In genomic region chr9:79362100-79363081, GRCh38 we compare ENCODE assay signal across 13 cellular contexts.
DNase-seq lines count a peak whose midpoint lies in the region; ATAC-seq and TF ChIP-seq lines count a peak whose summit lies in the region.
"Had no signal": no experiment of that assay in that cellular context is flagged by ENCODE, and none has a peak within 500 bp of the region (broad histone marks: within the 10 kb centered on the region; RNA-seq: fewer than 3 reads in every experiment).

No MANE protein-coding gene starts in this region.

- H3K9me3 Mint-ChIP-seq in chondrocyte (ENCODE audit: low read depth) = no peaks in the 10 kb centered on the region
- H3K9me3 Mint-ChIP-seq in activated T-cell treated with anti-CD3 and anti-CD28 coated beads, Interleukin-2, amount 50 U/mL, for 72 hours = no peaks in the 10 kb centered on the region
- H3K9me3 Mint-ChIP-seq: stimulated activated memory B cell treated with anti-CD40 and anti-IgM and Interleukin-4, amounts not matched to agents 10 μg/mL and 1 μg/mL and 100 μg/mL, for 72 hours had no signal

- H3K4me3 Mint-ChIP-seq in chondrocyte (ENCODE audit: unreplicated experiment) = no peak overlapping the region
- no peak overlapping the region for H3K4me3 Mint-ChIP-seq in activated T-cell treated with anti-CD3 and anti-CD28 coated beads, Interleukin-2, amount 50 U/mL, for 72 hours
- H3K4me3 Mint-ChIP-seq: stimulated activated memory B cell treated with anti-CD40 and anti-IgM and Interleukin-4, amounts not matched to agents 10 μg/mL and 1 μg/mL and 100 μg/mL, for 72 hours had no signal

- no peak for ATAC-seq in activated T-cell treated with anti-CD3 and anti-CD28 coated beads, Interleukin-2, amount 50 U/mL, for 72 hours (replicated peaks in 1 of 2)
- ATAC-seq in GM19397 (IDR thresholded peaks at IDR 0.05; ENCODE audit: unreplicated experiment) = no peak
- ATAC-seq: stimulated activated memory B cell treated with anti-CD40 and anti-IgM and Interleukin-4, amounts not matched to agents 10 μg/mL and 1 μg/mL and 100 μg/mL, for 72 hours had no signal

- TF ChIP-seq CTCF in chondrocyte (IDR thresholded peaks at IDR 0.05) = no peak

- peaks cover 30% of the 10 kb centered on the region for H3K4me1 Mint-ChIP-seq in chondrocyte (ENCODE audit: low read depth)
- peaks cover 8% of the 10 kb centered on the region for H3K4me1 Mint-ChIP-seq in activated T-cell treated with anti-CD3 and anti-CD28 coated beads, Interleukin-2, amount 50 U/mL, for 72 hours (ENCODE audit: low read depth)
- H3K4me1 Mint-ChIP-seq: stimulated activated memory B cell treated with anti-CD40 and anti-IgM and Interleukin-4, amounts not matched to agents 10 μg/mL and 1 μg/mL and 100 μg/mL, for 72 hours had no signal

- CTCF ChIA-PET in HEK293T (lab: Yijun Ruan, JAX) = interaction anchor here (0.9 kb wide), 1 partner anchor 27 kb away, joined by 3 read pairs; no protein-coding TSS in a partner anchor

- H3K27ac Mint-ChIP-seq in chondrocyte (ENCODE audit: unreplicated experiment) = peak overlapping the region; percentile 22
- no peak overlapping the region for H3K27ac Mint-ChIP-seq in activated T-cell treated with anti-CD3 and anti-CD28 coated beads, Interleukin-2, amount 50 U/mL, for 72 hours
- H3K27ac Mint-ChIP-seq: stimulated activated memory B cell treated with anti-CD40 and anti-IgM and Interleukin-4, amounts not matched to agents 10 μg/mL and 1 μg/mL and 100 μg/mL, for 72 hours had no signal

- H3K27me3 Mint-ChIP-seq in chondrocyte (ENCODE audit: low read depth) = no peaks in the 10 kb centered on the region
- peaks cover 11% of the 10 kb centered on the region for H3K27me3 Mint-ChIP-seq in activated T-cell treated with anti-CD3 and anti-CD28 coated beads, Interleukin-2, amount 50 U/mL, for 72 hours (ENCODE audit: low read depth)

- POLR2A ChIA-PET in HEK293T (lab: Yijun Ruan, JAX) = no interaction called here

- peak; percentile 46 for DNase-seq in A172 (ENCODE audit: low spot score)
- peak; percentile 68 for DNase-seq in HEK293T (ENCODE audit: extremely low spot score)
- DNase-seq in NCI-H226 = peak; percentile 28
- DNase-seq in chondrocyte (ENCODE audit: low spot score) = no peak
- DNase-seq in activated T-cell treated with anti-CD3 and anti-CD28 coated beads, Interleukin-2, amount 50 U/mL, for 72 hours = no peak
- no peak for DNase-seq in SK-N-DZ (ENCODE audit: low spot score)
- DNase-seq in NCI-H2107 (lab: John Stamatoyannopoulos, UW) = no peak
- DNase-seq: ACHN; activated CD4-positive, alpha-beta T cell treated with anti-CD3 and anti-CD28 coated beads, Interleukin-2, amount 50 U/mL, for 1 hour; stimulated activated CD4-positive, alpha-beta T cell treated with anti-CD3 and anti-CD28 coated beads, Interleukin-4, amount 100 ng/mL, for 1 hour; T-helper 2 cell had no signal

- H3K36me3 Mint-ChIP-seq in chondrocyte (ENCODE audit: low read depth) = no peaks in the 10 kb centered on the region
- no peaks in the 10 kb centered on the region for H3K36me3 Mint-ChIP-seq in activated T-cell treated with anti-CD3 and anti-CD28 coated beads, Interleukin-2, amount 50 U/mL, for 72 hours (ENCODE audit: insufficient read depth in 2 of 2)
- H3K36me3 Mint-ChIP-seq: stimulated activated memory B cell treated with anti-CD40 and anti-IgM and Interleukin-4, amounts not matched to agents 10 μg/mL and 1 μg/mL and 100 μg/mL, for 72 hours had no signal

TF ChIP-seq in HEK293T, 16 proteins besides CTCF, POLR2A, EP300 and RAD21:
- TF ChIP-seq PKNOX1 (IDR thresholded peaks at IDR 0.05) (no peak), FOXK2 (IDR thresholded peaks at IDR 0.05) (0 out of 2 replicates have a peak, but pooled peaks have one; percentile 46)

Comparison
In these comparisons a context has a peak if more than half of its experiments do, and no peak if none do; other contexts are left out.
1. DNase-seq: peak in A172 (single experiment), HEK293T (single experiment) and NCI-H226 (single experiment); none in chondrocyte (single experiment), activated T-cell treated with anti-CD3 and anti-CD28 coated beads, Interleukin-2, amount 50 U/mL, for 72 hours (0 of 2), SK-N-DZ (single experiment) and NCI-H2107 (single experiment).